1 cellular context compared by ENCODE assay signal in genomic region chr5:16871746-16872339, GRCh38.
TF ChIP-seq lines count a peak whose summit lies in the region.

No MANE protein-coding gene starts in this region.

TF ChIP-seq in HCT116, 20 proteins besides CTCF, POLR2A, EP300 and RAD21 (continued from another document):
- TF ChIP-seq ZBTB33 (IDR thresholded peaks at IDR 0.05; ENCODE audit: extremely low read depth, insufficient replicate concordance, low read length) = no peak
- no peak for TF ChIP-seq POLR2AphosphoS5 (IDR thresholded peaks at IDR 0.05; ENCODE audit: low read depth, low read length)
- TF ChIP-seq ATF3 (IDR thresholded peaks at IDR 0.05) = no peak
- no peak for TF ChIP-seq EZH2 (IDR thresholded peaks at IDR 0.05)
- peak; percentile 47; the same call in 1 of the 2 replicates for TF ChIP-seq FOSL1 (IDR thresholded peaks at IDR 0.05; ENCODE audit: low read depth)
- TF ChIP-seq EGR1 (IDR thresholded peaks at IDR 0.05; ENCODE audit: low read depth) = peak; percentile 29; the same call in 1 of the 2 replicates
- no peak for TF ChIP-seq SRF (IDR thresholded peaks at IDR 0.05; ENCODE audit: low read depth)
TF ChIP-seq in HCT116: peak in this region for 5.
